Comparison of ENCODE assay signal across 4 cellular contexts in genomic region chr1:54008876-54009275, GRCh38.
TF ChIP-seq lines count a peak whose summit lies in the region.

No MANE protein-coding gene starts in this region.

TF ChIP-seq in SK-N-SH, 30 proteins besides CTCF, POLR2A, EP300 and RAD21:
- TF ChIP-seq PBX3 (IDR thresholded peaks at IDR 0.05) = no peak
- no peak for TF ChIP-seq GATA2 (CRISPR knock-in tag; IDR thresholded peaks at IDR 0.05)
- TF ChIP-seq ELF1 (IDR thresholded peaks at IDR 0.05) = no peak

TF ChIP-seq in SK-N-SH treated with all-trans-retinoic acid at 6 μM for 48 hours, 23 proteins besides CTCF, POLR2A, EP300 and RAD21:
- TF ChIP-seq TOX (CRISPR knock-in tag; IDR thresholded peaks at IDR 0.05; ENCODE audit: borderline replicate concordance) = no peak
- TF ChIP-seq OSR1 (CRISPR knock-in tag; IDR thresholded peaks at IDR 0.05) = no peak
- no peak for TF ChIP-seq ZFP30 (CRISPR knock-in tag; IDR thresholded peaks at IDR 0.05)
- TF ChIP-seq SNAI2 (CRISPR knock-in tag; IDR thresholded peaks at IDR 0.05) = no peak
- TF ChIP-seq POU6F1 (CRISPR knock-in tag; IDR thresholded peaks at IDR 0.05; ENCODE audit: borderline replicate concordance, low read depth) = no peak
- TF ChIP-seq CSDC2 (CRISPR knock-in tag; IDR thresholded peaks at IDR 0.05) = no peak
- TF ChIP-seq ZC3H10 (CRISPR knock-in tag; IDR thresholded peaks at IDR 0.05) = no peak
- no peak for TF ChIP-seq ISL1 (CRISPR knock-in tag; IDR thresholded peaks at IDR 0.05)
- TF ChIP-seq ZNF8 (CRISPR knock-in tag; IDR thresholded peaks at IDR 0.05) = no peak
- no peak for TF ChIP-seq TCF4 (CRISPR knock-in tag; IDR thresholded peaks at IDR 0.05; ENCODE audit: borderline replicate concordance)
TF ChIP-seq in SK-N-SH treated with all-trans-retinoic acid at 6 μM for 48 hours: peak in this region for 0.

TF ChIP-seq in IMR-90, 13 proteins besides CTCF, POLR2A, EP300 and RAD21:
- TF ChIP-seq MXI1 (IDR thresholded peaks at IDR 0.05; ENCODE audit: borderline replicate concordance, low read depth, low read length) = no peak
- TF ChIP-seq NFE2L2 (IDR thresholded peaks at IDR 0.05; ENCODE audit: low read depth, low read length) = no peak
- TF ChIP-seq RFX5 (IDR thresholded peaks at IDR 0.05; ENCODE audit: low read depth, low read length) = no peak
- no peak for TF ChIP-seq CHD1 (IDR thresholded peaks at IDR 0.05; ENCODE audit: low read depth, low read length)
- TF ChIP-seq MAFK (IDR thresholded peaks at IDR 0.05; ENCODE audit: low read depth, low read length) = no peak
- no peak for TF ChIP-seq CEBPB (IDR thresholded peaks at IDR 0.05; ENCODE audit: low read depth, low read length)
- TF ChIP-seq MAZ (IDR thresholded peaks at IDR 0.05; ENCODE audit: borderline replicate concordance, low read depth, low read length) = no peak
- no peak for TF ChIP-seq ELK1 (IDR thresholded peaks at IDR 0.05; ENCODE audit: borderline replicate concordance, low read depth, low read length)
- no peak for TF ChIP-seq BHLHE40 (IDR thresholded peaks at IDR 0.05; ENCODE audit: low read depth, low read length)

TF ChIP-seq in GM23338, 12 proteins besides CTCF, POLR2A, EP300 and RAD21:
- TF ChIP-seq POLR2AphosphoS5 (IDR thresholded peaks at IDR 0.05; ENCODE audit: low read depth) (no peak), EZH2phosphoT487 (IDR thresholded peaks at IDR 0.05; ENCODE audit: unreplicated experiment) (no peak), ZNF462 (CRISPR knock-in tag; IDR thresholded peaks at IDR 0.05) (no peak)
TF ChIP-seq in GM23338: peak in this region for 0.
